ENCODE assay signal across 8 cellular contexts in genomic region chr2:174546519-174547506, GRCh38. TPM values are rescaled to one million over a fixed set of nuclear protein-coding genes. Genes with fewer than 3 reads are reported as not detected.
DNase-seq lines count a peak whose midpoint lies in the region; ATAC-seq and TF ChIP-seq lines count a peak whose summit lies in the region.

No MANE protein-coding gene starts in this region.

- H3K4me1 ChIP-seq in stomach, result no peaks in the 10 kb centered on the region

- peak; percentile 65 for TF ChIP-seq CTCF in CD14-positive monocyte (IDR thresholded peaks at IDR 0.05)
- peak in 1 of 7 experiments; percentile 12 for TF ChIP-seq CTCF in stomach (IDR thresholded peaks at IDR 0.05)

- no peak overlapping the region for H3K27ac ChIP-seq in stomach

- 64 to 82% (median 79%) methylated on average over 21 of the region's 21 CpGs for WGBS in stomach, 5 donors

- peak; percentile 90 for ATAC-seq in GM18502 (IDR thresholded peaks at IDR 0.05; ENCODE audit: poor library complexity, unreplicated experiment)

- 0 out of 2 replicates have a peak overlapping the region, but pooled peaks have one; percentile 5 for H3K4me3 ChIP-seq in iPS-18c (ENCODE audit: insufficient read depth, low read depth, low read length)
- no peak overlapping the region for H3K4me3 ChIP-seq in stomach

- H3K27me3 ChIP-seq in stomach, result no peaks in the 10 kb centered on the region

- H3K9me3 ChIP-seq in iPS-18c (ENCODE audit: control insufficient read depth, insufficient read depth, low read length) (no peaks in the 10 kb centered on the region), stomach (no peaks in the 10 kb centered on the region)

- peak; percentile 49 for DNase-seq in CD14-positive monocyte (ENCODE audit: low spot score)
- DNase-seq in NCI-H1694 treated with DMSO at 0.1 percent for 48 hours (lab: John Stamatoyannopoulos, UW), result peak; percentile 10
- DNase-seq in activated naive CD8-positive, alpha-beta T cell treated with anti-CD3 and anti-CD28 coated beads for 36 hours, result peak; percentile 33
- peak; percentile 74 for DNase-seq in superior temporal gyrus (ENCODE audit: extremely low spot score)
- DNase-seq in stomach, result no peak
- no peak for DNase-seq in KG1 (lab: John Stamatoyannopoulos, UW)

- H3K4me1 Mint-ChIP-seq in CD14-positive monocyte, result peaks cover 8% of the 10 kb centered on the region
- H3K4me1 Mint-ChIP-seq in activated naive CD8-positive, alpha-beta T cell treated with anti-CD3 and anti-CD28 coated beads for 36 hours, result peaks cover 26% of the 10 kb centered on the region

- peaks cover 0 to 4% of the 10 kb centered on the region in 2 donors for H3K36me3 Mint-ChIP-seq in CD14-positive monocyte
- peaks cover 3% of the 10 kb centered on the region for H3K36me3 Mint-ChIP-seq in activated naive CD8-positive, alpha-beta T cell treated with anti-CD3 and anti-CD28 coated beads for 36 hours

- no peak for TF ChIP-seq POLR2A in stomach (IDR thresholded peaks at IDR 0.05)

- H3K36me3 ChIP-seq in stomach, result no peaks in the 10 kb centered on the region

- no peak overlapping the region for H3K4me3 Mint-ChIP-seq in CD14-positive monocyte
- no peak overlapping the region for H3K4me3 Mint-ChIP-seq in activated naive CD8-positive, alpha-beta T cell treated with anti-CD3 and anti-CD28 coated beads for 36 hours

- TF ChIP-seq EP300 in stomach (IDR thresholded peaks at IDR 0.05), result no peak

- H3K9me3 Mint-ChIP-seq in CD14-positive monocyte, result no peaks in the 10 kb centered on the region
- H3K9me3 Mint-ChIP-seq in activated naive CD8-positive, alpha-beta T cell treated with anti-CD3 and anti-CD28 coated beads for 36 hours, result no peaks in the 10 kb centered on the region

- peaks cover 7 to 23% (median 11%) of the 10 kb centered on the region in 3 donors for H3K27me3 Mint-ChIP-seq in CD14-positive monocyte (ENCODE audit: low read depth in 3 of 3)
- H3K27me3 Mint-ChIP-seq in activated naive CD8-positive, alpha-beta T cell treated with anti-CD3 and anti-CD28 coated beads for 36 hours, result no peaks in the 10 kb centered on the region

- intact Hi-C loops in CD14-positive monocyte (cut with micrococcal nuclease) (loop anchor here (2.0 kb wide), 1 partner anchor 84 kb away; no protein-coding TSS in a partner anchor), stomach (cut with DNase I; ENCODE audit: low total_unique reads) (no loop called here)

- H3K27ac Mint-ChIP-seq in CD14-positive monocyte, result peak overlapping the region in 3 of 7 donors; percentile 5 to 36 (median 15)
- no peak overlapping the region for H3K27ac Mint-ChIP-seq in activated naive CD8-positive, alpha-beta T cell treated with anti-CD3 and anti-CD28 coated beads for 36 hours

RNA-seq across cellular contexts. Expression of gene WIPF1, which starts 50.8 kb away (rescaled TPM):
- polyA plus RNA-seq in CD14-positive monocyte (10 to 100 TPM; 43.9 to 74.3 TPM), stomach (10 to 100 TPM in 2 of 3 donors, 1 to 10 TPM in 1; 8.8 to 22.3 (median 21.7) TPM)
- 100 to 1,000 TPM; 384 to 391 TPM for total RNA-seq in activated naive CD8-positive, alpha-beta T cell treated with anti-CD3 and anti-CD28 coated beads for 36 hours
- 10 to 100 TPM in 4 of 5 donors, 1 to 10 TPM in 1; 9.4 to 43.8 (median 28.3) TPM for total RNA-seq in stomach

RNA-seq across cellular contexts. Expression of gene GPR155, which starts 60.0 kb away (rescaled TPM):
- 1 to 10 TPM; 3.4 to 7.0 TPM for polyA plus RNA-seq in CD14-positive monocyte
- 10 to 100 TPM in 1 of 2 experiments, 1 to 10 TPM in 1; 9.4 to 14.5 TPM for total RNA-seq in activated naive CD8-positive, alpha-beta T cell treated with anti-CD3 and anti-CD28 coated beads for 36 hours
- 10 to 100 TPM in 4 of 5 donors, under 1 TPM in 1; 0.87 to 43.1 (median 25.1) TPM for total RNA-seq in stomach
- 1 to 10 TPM; 3.1 to 6.7 (median 3.9) TPM for polyA plus RNA-seq in stomach

Comparison
In these comparisons a context has a peak if more than half of its experiments do, and no peak if none do; other contexts are left out.
1. DNase-seq: peak in CD14-positive monocyte (single experiment), NCI-H1694 treated with DMSO at 0.1 percent for 48 hours (single experiment), activated naive CD8-positive, alpha-beta T cell treated with anti-CD3 and anti-CD28 coated beads for 36 hours (single experiment) and superior temporal gyrus (single experiment); none in stomach (single experiment) and KG1 (single experiment).
2. RNA of gene WIPF1, which starts 50.8 kb away (total RNA-seq): 384 to 391 TPM in activated naive CD8-positive, alpha-beta T cell treated with anti-CD3 and anti-CD28 coated beads for 36 hours; 9.4 to 43.8 TPM in stomach; every median in the first group is over 4 times any median in the second.